1 cellular context compared by ENCODE assay signal in the genomic region with DNA sequence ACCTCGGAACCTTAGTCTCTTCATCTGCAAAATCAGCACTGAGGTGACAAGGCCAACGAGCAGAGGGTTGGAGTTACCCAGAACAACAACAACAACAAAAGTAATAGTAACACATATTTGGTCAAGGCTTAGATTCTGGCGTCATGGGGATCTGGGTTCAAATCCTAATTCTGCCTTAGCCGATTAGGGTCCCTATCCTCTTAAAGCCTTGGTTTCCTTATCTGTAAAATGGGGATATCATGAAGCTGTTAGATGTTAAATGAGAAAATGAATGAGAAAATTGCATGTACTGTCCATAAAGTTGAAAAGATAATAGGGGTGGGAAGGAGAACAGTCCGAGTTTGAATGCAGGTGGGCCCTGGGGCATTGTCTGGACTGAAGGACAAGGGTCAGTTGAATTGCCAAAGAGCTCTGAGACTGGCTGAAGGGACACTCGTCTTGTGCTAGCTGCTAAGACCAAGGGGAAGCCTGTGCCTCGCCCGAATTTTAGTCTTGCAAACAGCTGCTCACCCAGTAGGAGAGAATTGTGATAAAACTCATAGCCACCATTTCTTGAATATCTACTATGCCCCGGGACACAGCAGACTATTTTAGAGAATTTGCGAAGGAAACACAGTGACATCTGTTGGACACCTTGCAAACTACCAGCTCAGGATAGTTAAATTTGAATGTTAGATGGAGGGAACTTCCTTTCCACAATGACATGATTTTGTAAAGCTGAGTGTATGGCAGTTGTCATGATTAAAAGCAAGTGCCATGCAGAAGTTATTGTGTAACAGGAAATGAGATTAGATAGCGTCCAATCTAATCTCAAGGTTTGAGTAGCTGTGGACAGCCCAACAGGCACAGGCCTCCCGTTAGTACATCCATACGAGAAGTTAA.
A peak's percentile ranks its signal among the peaks of the same experiment; 100 is the strongest.
TF ChIP-seq lines count a peak whose summit lies in the region.

No MANE protein-coding gene starts in this region.

TF ChIP-seq in GM12878, 131 proteins besides CTCF, POLR2A, EP300 and RAD21:
- TF ChIP-seq, protein P1, sequence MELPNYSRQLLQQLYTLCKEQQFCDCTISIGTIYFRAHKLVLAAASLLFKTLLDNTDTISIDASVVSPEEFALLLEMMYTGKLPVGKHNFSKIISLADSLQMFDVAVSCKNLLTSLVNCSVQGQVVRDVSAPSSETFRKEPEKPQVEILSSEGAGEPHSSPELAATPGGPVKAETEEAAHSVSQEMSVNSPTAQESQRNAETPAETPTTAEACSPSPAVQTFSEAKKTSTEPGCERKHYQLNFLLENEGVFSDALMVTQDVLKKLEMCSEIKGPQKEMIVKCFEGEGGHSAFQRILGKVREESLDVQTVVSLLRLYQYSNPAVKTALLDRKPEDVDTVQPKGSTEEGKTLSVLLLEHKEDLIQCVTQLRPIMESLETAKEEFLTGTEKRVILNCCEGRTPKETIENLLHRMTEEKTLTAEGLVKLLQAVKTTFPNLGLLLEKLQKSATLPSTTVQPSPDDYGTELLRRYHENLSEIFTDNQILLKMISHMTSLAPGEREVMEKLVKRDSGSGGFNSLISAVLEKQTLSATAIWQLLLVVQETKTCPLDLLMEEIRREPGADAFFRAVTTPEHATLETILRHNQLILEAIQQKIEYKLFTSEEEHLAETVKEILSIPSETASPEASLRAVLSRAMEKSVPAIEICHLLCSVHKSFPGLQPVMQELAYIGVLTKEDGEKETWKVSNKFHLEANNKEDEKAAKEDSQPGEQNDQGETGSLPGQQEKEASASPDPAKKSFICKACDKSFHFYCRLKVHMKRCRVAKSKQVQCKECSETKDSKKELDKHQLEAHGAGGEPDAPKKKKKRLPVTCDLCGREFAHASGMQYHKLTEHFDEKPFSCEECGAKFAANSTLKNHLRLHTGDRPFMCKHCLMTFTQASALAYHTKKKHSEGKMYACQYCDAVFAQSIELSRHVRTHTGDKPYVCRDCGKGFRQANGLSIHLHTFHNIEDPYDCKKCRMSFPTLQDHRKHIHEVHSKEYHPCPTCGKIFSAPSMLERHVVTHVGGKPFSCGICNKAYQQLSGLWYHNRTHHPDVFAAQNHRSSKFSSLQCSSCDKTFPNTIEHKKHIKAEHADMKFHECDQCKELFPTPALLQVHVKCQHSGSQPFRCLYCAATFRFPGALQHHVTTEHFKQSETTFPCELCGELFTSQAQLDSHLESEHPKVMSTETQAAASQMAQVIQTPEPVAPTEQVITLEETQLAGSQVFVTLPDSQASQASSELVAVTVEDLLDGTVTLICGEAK (IDR thresholded peaks at IDR 0.05; ENCODE audit: borderline replicate concordance): no peak
- no peak for TF ChIP-seq SMARCA5 (IDR thresholded peaks at IDR 0.05)
- TF ChIP-seq NFIC (IDR thresholded peaks at IDR 0.05; ENCODE audit: low read depth, low read length): no peak
- TF ChIP-seq, protein P2, sequence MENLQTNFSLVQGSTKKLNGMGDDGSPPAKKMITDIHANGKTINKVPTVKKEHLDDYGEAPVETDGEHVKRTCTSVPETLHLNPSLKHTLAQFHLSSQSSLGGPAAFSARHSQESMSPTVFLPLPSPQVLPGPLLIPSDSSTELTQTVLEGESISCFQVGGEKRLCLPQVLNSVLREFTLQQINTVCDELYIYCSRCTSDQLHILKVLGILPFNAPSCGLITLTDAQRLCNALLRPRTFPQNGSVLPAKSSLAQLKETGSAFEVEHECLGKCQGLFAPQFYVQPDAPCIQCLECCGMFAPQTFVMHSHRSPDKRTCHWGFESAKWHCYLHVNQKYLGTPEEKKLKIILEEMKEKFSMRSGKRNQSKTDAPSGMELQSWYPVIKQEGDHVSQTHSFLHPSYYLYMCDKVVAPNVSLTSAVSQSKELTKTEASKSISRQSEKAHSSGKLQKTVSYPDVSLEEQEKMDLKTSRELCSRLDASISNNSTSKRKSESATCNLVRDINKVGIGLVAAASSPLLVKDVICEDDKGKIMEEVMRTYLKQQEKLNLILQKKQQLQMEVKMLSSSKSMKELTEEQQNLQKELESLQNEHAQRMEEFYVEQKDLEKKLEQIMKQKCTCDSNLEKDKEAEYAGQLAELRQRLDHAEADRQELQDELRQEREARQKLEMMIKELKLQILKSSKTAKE (IDR thresholded peaks at IDR 0.05; ENCODE audit: low read depth, poor library complexity, severe bottlenecking): peak; percentile 45
- TF ChIP-seq HCFC1 (IDR thresholded peaks at IDR 0.05; ENCODE audit: low read length): no peak
- no peak for TF ChIP-seq CHD4 (IDR thresholded peaks at IDR 0.05)
- no peak for TF ChIP-seq EED (IDR thresholded peaks at IDR 0.05; ENCODE audit: low read depth)
- no peak for TF ChIP-seq HDAC6 (IDR thresholded peaks at IDR 0.05; ENCODE audit: unreplicated experiment)
- no peak for TF ChIP-seq ZNF622 (IDR thresholded peaks at IDR 0.05)
- peak; percentile 64; the same call in 1 of the 2 replicates for TF ChIP-seq YY1 (IDR thresholded peaks at IDR 0.05; ENCODE audit: low read depth, low read length)
- TF ChIP-seq TARDBP (IDR thresholded peaks at IDR 0.05; ENCODE audit: borderline replicate concordance): no peak
- no peak for TF ChIP-seq TAF1 (IDR thresholded peaks at IDR 0.05; ENCODE audit: borderline replicate concordance, low read depth, low read length)
- TF ChIP-seq, protein P3, sequence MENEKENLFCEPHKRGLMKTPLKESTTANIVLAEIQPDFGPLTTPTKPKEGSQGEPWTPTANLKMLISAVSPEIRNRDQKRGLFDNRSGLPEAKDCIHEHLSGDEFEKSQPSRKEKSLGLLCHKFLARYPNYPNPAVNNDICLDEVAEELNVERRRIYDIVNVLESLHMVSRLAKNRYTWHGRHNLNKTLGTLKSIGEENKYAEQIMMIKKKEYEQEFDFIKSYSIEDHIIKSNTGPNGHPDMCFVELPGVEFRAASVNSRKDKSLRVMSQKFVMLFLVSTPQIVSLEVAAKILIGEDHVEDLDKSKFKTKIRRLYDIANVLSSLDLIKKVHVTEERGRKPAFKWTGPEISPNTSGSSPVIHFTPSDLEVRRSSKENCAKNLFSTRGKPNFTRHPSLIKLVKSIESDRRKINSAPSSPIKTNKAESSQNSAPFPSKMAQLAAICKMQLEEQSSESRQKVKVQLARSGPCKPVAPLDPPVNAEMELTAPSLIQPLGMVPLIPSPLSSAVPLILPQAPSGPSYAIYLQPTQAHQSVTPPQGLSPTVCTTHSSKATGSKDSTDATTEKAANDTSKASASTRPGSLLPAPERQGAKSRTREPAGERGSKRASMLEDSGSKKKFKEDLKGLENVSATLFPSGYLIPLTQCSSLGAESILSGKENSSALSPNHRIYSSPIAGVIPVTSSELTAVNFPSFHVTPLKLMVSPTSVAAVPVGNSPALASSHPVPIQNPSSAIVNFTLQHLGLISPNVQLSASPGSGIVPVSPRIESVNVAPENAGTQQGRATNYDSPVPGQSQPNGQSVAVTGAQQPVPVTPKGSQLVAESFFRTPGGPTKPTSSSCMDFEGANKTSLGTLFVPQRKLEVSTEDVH (IDR thresholded peaks at IDR 0.05; ENCODE audit: low read depth, partially characterized antibody): no peak
- peak; percentile 85; the same call in 1 of the 2 replicates for TF ChIP-seq SMC3 (IDR thresholded peaks at IDR 0.05; ENCODE audit: borderline replicate concordance, low read length)
- 0 out of 2 replicates have a peak, but pooled peaks have one; percentile 49 for TF ChIP-seq STAT1 (conservative IDR thresholded peaks at IDR 0.05)
- 0 out of 2 replicates have a peak, but pooled peaks have one; percentile 2 for TF ChIP-seq SPI1 (IDR thresholded peaks at IDR 0.05; ENCODE audit: borderline replicate concordance, insufficient read depth, low read depth, low read length)
- TF ChIP-seq FOXM1 (IDR thresholded peaks at IDR 0.05; ENCODE audit: low read depth, low read length): peak; percentile 50; the same call in 1 of the 2 replicates
- no peak for TF ChIP-seq SIX5 (IDR thresholded peaks at IDR 0.05; ENCODE audit: low read depth, low read length, severe bottlenecking)
- no peak for TF ChIP-seq RUNX3 (IDR thresholded peaks at IDR 0.05; ENCODE audit: low read length)
- TF ChIP-seq BHLHE40 (IDR thresholded peaks at IDR 0.05; ENCODE audit: borderline replicate concordance in 1 of 2, low read depth in 2 of 2, low read length in 1 of 2): 0 out of 4 replicates have a peak, but pooled peaks of 1 of the 2 experiments have one; percentile 4
- no peak for TF ChIP-seq ZNF384 (IDR thresholded peaks at IDR 0.05; ENCODE audit: borderline replicate concordance, low read depth, low read length)
